ENCODE assay signal across 8 cellular contexts in the genomic region with DNA sequence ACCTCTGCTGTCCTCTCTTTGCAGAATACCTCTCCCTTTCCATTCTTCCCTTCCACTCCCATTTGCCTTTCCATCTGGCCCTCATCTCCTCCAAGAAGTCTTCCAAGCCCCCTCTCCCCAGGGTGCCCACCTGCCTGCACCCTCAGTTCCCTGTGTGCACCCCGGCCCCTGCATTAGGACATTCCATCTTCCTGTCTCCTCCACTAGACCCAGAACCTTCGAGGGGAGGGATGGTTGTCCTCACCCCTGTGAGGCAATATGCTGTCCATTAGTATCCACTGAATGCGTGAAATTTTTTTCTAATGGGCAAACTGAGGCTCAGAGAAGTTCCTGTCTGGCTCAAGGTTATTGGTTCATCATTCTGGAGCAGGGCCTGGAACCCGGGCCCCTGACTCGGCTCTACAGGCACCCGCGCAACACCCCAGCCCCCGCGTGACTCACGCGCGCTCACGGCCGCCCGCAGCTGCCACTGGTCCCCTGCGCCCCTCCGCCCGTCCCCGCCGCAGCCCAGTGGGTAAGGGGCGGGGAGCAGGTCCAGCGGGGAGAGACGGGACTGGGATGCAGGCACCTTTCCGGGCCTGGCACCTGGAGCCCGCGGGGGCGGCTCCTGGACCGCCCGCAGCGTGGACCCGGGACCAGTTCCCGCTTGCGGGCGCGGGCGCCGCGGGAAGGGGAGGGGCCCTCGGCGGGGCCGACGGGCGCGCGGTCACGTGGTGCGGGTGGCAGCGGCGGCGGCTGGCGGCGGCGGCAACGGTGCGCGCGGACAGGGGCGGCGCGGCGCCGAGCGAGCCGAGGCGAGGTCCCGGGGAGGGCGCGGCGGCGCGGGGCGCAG. TPM values are rescaled to one million over a fixed set of nuclear protein-coding genes. Genes with fewer than 3 reads are reported as not detected.
DNase-seq lines count a peak whose midpoint lies in the region; ATAC-seq and TF ChIP-seq lines count a peak whose summit lies in the region.

No MANE protein-coding gene starts in this region.

- intact Hi-C loops in right lobe of liver (cut with DNase I), result no loop called here

- WGBS in right lobe of liver (ENCODE audit: insufficient coverage, low coverage, low lambda C conversion rate, missing lambda C conversion rate), result 12% methylated on average over 13 of the region's 72 CpGs

- ATAC-seq in WTC11 (peak; percentile 46), right lobe of liver (peak; percentile 67 to 79 (median 72)), GM18907 (IDR thresholded peaks at IDR 0.05; ENCODE audit: unreplicated experiment) (no peak)

- H3K4me1 ChIP-seq in HEK293 (ENCODE audit: control insufficient read depth, insufficient read depth, low read length), result peaks cover 3% of the 10 kb centered on the region; the same call in 1 of the 2 replicates
- peaks cover 0 to 8% (median 2%) of the 10 kb centered on the region in 4 donors for H3K4me1 ChIP-seq in right lobe of liver

- no peak for DNase-seq in AG10803 (ENCODE audit: low read depth)
- DNase-seq in WTC11 (ENCODE audit: low spot score), result peak; percentile 45
- DNase-seq in central memory CD4-positive, alpha-beta T cell, result peak; percentile 38
- DNase-seq in right lobe of liver, result peak in 2 of 3 donors; percentile 53 to 59
- peak; percentile 32 for DNase-seq in stimulated activated naive CD4-positive, alpha-beta T cell treated with Interleukin-2 at 50 U/mL for 16 hours (lab: John Stamatoyannopoulos, UW)
- DNase-seq in A172 (ENCODE audit: low spot score), result no peak

- TF ChIP-seq CTCF in AG10803 (conservative IDR thresholded peaks at IDR 0.05; ENCODE audit: low read length) (no peak), HEK293 (tag by site-specific recombination; IDR thresholded peaks at IDR 0.05) (no peak), WTC11 (IDR thresholded peaks at IDR 0.05) (no peak), right lobe of liver (IDR thresholded peaks at IDR 0.05) (no peak)

- H3K4me3 Mint-ChIP-seq in WTC11, result peak overlapping the region; percentile 54

- no peaks in the 10 kb centered on the region for H3K36me3 Mint-ChIP-seq in WTC11

- POLR2A ChIA-PET in HEK293 (lab: Yijun Ruan, JAX) (no interaction called here), WTC11 (lab: Charles Lee) (no interaction called here)

- H3K27me3 ChIP-seq in right lobe of liver, result no peaks in the 10 kb centered on the region

- CTCF ChIA-PET in HEK293 (lab: Yijun Ruan, JAX), result interaction anchor here (1.9 kb wide), 1 partner anchor 10 kb away, joined by 5 read pairs; no protein-coding TSS in a partner anchor
- CTCF ChIA-PET in WTC11 (lab: Charles Lee), result interaction anchor here (0.8 to 1.6 kb wide), 4 partner anchors 9 to 136 kb away, joined by 3 to 6 read pairs (median 4); no protein-coding TSS in a partner anchor

- H3K9me3 ChIP-seq in HEK293 (ENCODE audit: control insufficient read depth, insufficient read depth, low read depth, low read length) (no peaks in the 10 kb centered on the region), right lobe of liver (no peaks in the 10 kb centered on the region)

- H3K9me3 Mint-ChIP-seq in WTC11, result no peaks in the 10 kb centered on the region

- no peak overlapping the region for H3K27ac Mint-ChIP-seq in WTC11

- H3K27me3 Mint-ChIP-seq in WTC11 (ENCODE audit: low read depth), result peaks cover 55% of the 10 kb centered on the region

- H3K36me3 ChIP-seq in HEK293 (ENCODE audit: control insufficient read depth in 2 of 2, insufficient read depth in 1 of 2, low read length in 2 of 2), result no peaks in the 10 kb centered on the region
- H3K36me3 ChIP-seq in right lobe of liver, result no peaks in the 10 kb centered on the region

- peaks cover 18% of the 10 kb centered on the region for H3K4me1 Mint-ChIP-seq in WTC11

- H3K4me3 ChIP-seq in AG10803 (ENCODE audit: low read length), result peak overlapping the region; percentile 20; the same call in 1 of the 2 replicates
- H3K4me3 ChIP-seq in HEK293 (ENCODE audit: low read depth, low read length), result peak overlapping the region; percentile 46
- peak overlapping the region; percentile 25 to 45 (median 34) for H3K4me3 ChIP-seq in right lobe of liver

- H3K27ac ChIP-seq in HEK293 (ENCODE audit: extremely low read depth, low read depth, low read length) (no peak overlapping the region; the same call in 1 of the 2 replicates), right lobe of liver (no peak overlapping the region)

- no peak for TF ChIP-seq POLR2A in right lobe of liver (IDR thresholded peaks at IDR 0.05)

TF ChIP-seq in HEK293, 187 proteins besides CTCF, POLR2A, EP300 and RAD21 (continues in another document):
- TF ChIP-seq, protein P1, sequence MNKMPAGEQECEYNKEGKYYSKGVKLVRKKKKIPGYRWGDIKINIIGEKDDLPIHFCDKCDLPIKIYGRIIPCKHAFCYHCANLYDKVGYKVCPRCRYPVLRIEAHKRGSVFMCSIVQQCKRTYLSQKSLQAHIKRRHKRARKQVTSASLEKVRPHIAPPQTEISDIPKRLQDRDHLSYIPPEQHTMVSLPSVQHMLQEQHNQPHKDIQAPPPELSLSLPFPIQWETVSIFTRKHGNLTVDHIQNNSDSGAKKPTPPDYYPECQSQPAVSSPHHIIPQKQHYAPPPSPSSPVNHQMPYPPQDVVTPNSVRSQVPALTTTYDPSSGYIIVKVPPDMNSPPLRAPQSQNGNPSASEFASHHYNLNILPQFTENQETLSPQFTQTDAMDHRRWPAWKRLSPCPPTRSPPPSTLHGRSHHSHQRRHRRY (tag by site-specific recombination; IDR thresholded peaks at IDR 0.05), result no peak
- TF ChIP-seq, protein P2, sequence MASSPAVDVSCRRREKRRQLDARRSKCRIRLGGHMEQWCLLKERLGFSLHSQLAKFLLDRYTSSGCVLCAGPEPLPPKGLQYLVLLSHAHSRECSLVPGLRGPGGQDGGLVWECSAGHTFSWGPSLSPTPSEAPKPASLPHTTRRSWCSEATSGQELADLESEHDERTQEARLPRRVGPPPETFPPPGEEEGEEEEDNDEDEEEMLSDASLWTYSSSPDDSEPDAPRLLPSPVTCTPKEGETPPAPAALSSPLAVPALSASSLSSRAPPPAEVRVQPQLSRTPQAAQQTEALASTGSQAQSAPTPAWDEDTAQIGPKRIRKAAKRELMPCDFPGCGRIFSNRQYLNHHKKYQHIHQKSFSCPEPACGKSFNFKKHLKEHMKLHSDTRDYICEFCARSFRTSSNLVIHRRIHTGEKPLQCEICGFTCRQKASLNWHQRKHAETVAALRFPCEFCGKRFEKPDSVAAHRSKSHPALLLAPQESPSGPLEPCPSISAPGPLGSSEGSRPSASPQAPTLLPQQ (tag by site-specific recombination; IDR thresholded peaks at IDR 0.05), result peak; percentile 43; the same call in 1 of the 2 replicates
- TF ChIP-seq KLF1 (tag by site-specific recombination; IDR thresholded peaks at IDR 0.05) (0 out of 2 replicates have a peak, but pooled peaks have one; percentile 10), ZBTB8A (tag by site-specific recombination; IDR thresholded peaks at IDR 0.05) (peak; percentile 91), ZNF701 (tag by site-specific recombination; IDR thresholded peaks at IDR 0.05) (no peak), GLIS2 (tag by site-specific recombination; IDR thresholded peaks at IDR 0.05) (peak; percentile 10), GLIS1 (tag by site-specific recombination; IDR thresholded peaks at IDR 0.05) (0 out of 2 replicates have a peak, but pooled peaks have one; percentile 20), ZFP3 (tag by site-specific recombination; IDR thresholded peaks at IDR 0.05; ENCODE audit: low read depth) (no peak)

TF ChIP-seq in WTC11, 78 proteins besides CTCF, POLR2A, EP300 and RAD21 (continues in another document):
- TF ChIP-seq JAZF1 (CRISPR knock-in tag; IDR thresholded peaks at IDR 0.05) (no peak), MXD4 (CRISPR knock-in tag; IDR thresholded peaks at IDR 0.05; ENCODE audit: borderline replicate concordance) (no peak)
- TF ChIP-seq, protein P3, sequence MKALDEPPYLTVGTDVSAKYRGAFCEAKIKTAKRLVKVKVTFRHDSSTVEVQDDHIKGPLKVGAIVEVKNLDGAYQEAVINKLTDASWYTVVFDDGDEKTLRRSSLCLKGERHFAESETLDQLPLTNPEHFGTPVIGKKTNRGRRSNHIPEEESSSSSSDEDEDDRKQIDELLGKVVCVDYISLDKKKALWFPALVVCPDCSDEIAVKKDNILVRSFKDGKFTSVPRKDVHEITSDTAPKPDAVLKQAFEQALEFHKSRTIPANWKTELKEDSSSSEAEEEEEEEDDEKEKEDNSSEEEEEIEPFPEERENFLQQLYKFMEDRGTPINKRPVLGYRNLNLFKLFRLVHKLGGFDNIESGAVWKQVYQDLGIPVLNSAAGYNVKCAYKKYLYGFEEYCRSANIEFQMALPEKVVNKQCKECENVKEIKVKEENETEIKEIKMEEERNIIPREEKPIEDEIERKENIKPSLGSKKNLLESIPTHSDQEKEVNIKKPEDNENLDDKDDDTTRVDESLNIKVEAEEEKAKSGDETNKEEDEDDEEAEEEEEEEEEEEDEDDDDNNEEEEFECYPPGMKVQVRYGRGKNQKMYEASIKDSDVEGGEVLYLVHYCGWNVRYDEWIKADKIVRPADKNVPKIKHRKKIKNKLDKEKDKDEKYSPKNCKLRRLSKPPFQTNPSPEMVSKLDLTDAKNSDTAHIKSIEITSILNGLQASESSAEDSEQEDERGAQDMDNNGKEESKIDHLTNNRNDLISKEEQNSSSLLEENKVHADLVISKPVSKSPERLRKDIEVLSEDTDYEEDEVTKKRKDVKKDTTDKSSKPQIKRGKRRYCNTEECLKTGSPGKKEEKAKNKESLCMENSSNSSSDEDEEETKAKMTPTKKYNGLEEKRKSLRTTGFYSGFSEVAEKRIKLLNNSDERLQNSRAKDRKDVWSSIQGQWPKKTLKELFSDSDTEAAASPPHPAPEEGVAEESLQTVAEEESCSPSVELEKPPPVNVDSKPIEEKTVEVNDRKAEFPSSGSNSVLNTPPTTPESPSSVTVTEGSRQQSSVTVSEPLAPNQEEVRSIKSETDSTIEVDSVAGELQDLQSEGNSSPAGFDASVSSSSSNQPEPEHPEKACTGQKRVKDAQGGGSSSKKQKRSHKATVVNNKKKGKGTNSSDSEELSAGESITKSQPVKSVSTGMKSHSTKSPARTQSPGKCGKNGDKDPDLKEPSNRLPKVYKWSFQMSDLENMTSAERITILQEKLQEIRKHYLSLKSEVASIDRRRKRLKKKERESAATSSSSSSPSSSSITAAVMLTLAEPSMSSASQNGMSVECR (CRISPR knock-in tag; IDR thresholded peaks at IDR 0.05; ENCODE audit: borderline replicate concordance), result no peak

RNA-seq across cellular contexts. Expression of a gene that starts 7.0 kb away (rescaled TPM):
- total RNA-seq in WTC11 (2021) (19.5 to 25.3 TPM (median 24.0 TPM) in 3 replicates), right lobe of liver (under 1 TPM in 3 of 6 experiments, not detected in 3; 0.06 to 0.16 (median 0.07) TPM)
- 7.7 and 8.3 TPM in 2 replicates for total RNA-seq in A172 (2014; rRNA removed; shearing (Covaris generic))

RNA-seq across cellular contexts. Expression of a gene that starts 22.3 kb away (rescaled TPM):
- total RNA-seq in WTC11 (2021) (not detected in 3 replicates), right lobe of liver (under 1 TPM; 0.12 to 0.72 (median 0.63) TPM)
- total RNA-seq in A172 (2014; rRNA removed; shearing (Covaris generic)), result not detected in 2 replicates

RNA-seq across cellular contexts. Expression of a gene that starts 29.3 kb away (rescaled TPM):
- total RNA-seq in WTC11 (2021), result 40.3 to 43.7 TPM (median 41.7 TPM) in 3 replicates
- total RNA-seq in right lobe of liver, result 1 to 10 TPM in 2 of 6 experiments, under 1 TPM in 2, not detected in 2; 0.29 to 3.7 (median 1.8) TPM
- total RNA-seq in A172 (2014; rRNA removed; shearing (Covaris generic)), result 42.4 and 54.8 TPM in 2 replicates

RNA-seq across cellular contexts. Expression of a gene that starts 49.7 kb away (rescaled TPM):
- total RNA-seq in WTC11 (2021), result 2.8 to 3.6 TPM (median 2.8 TPM) in 3 replicates
- under 1 TPM in 4 of 6 experiments, not detected in 2; 0.04 to 0.22 (median 0.18) TPM for total RNA-seq in right lobe of liver
- total RNA-seq in A172 (2014; rRNA removed; shearing (Covaris generic)), result 0.03 TPM in 1 of 2 replicates, not detected in the other

Comparison
In these comparisons a context has a peak if more than half of its experiments do, and no peak if none do; other contexts are left out.
1. DNase-seq: peak in WTC11 (single experiment), central memory CD4-positive, alpha-beta T cell (single experiment), right lobe of liver (2 of 3) and stimulated activated naive CD4-positive, alpha-beta T cell treated with Interleukin-2 at 50 U/mL for 16 hours (single experiment); none in AG10803 (single experiment) and A172 (single experiment).
2. Peak in every context shown above with its lines, with median percentiles within 50 percentile points of each other: H3K4me3 ChIP-seq.